Comparison of ENCODE assay signal across 8 cellular contexts in the genomic region with DNA sequence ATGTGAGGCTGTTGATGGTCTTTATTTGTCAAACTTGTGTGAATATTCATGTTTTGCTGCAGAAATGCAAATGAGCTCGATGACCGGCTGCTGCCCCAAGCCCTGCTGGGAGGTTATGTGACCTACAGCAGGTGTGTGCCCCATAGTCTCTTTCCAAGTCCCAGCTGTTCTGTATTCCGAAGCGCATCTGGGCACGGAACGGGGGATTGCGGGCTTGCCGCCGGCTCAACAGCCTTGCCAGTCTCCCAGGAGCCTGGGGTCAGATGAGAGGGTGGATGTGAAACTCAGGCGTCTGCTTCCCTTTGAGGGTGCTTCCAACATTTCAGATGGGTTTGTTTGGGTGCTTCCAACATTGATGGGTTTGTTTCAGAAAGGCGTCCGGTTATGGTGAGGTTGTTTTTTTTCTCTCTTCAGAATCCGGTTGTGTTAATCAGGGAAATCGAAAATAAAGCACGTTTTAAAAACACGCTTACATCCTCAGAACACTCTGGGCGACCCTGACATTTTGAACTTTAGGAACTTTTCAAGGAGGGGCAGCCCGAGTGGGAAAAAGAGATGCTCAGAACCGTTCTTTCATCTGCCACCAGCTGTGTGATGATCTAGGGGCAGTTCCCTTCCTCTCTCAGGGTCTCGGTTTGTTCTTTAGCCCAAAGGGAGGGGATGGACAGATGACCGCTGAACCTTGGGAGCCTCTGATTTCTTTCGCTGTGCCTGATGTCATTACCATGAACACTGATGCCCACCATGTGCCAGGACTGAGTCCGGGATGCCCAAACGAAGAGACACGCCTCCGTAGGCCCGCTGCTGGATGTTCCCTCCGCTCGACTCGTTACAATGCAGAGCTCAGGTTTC. TPM values are rescaled to one million over a fixed set of nuclear protein-coding genes. Genes with fewer than 3 reads are reported as not detected.
DNase-seq lines count a peak whose midpoint lies in the region; ATAC-seq and FAIRE-seq lines count a peak whose summit lies in the region.

No MANE protein-coding gene starts in this region.

- H3K27me3 Mint-ChIP-seq in activated naive CD8-positive, alpha-beta T cell treated with anti-CD3 and anti-CD28 coated beads, Interleukin-2, amount 50 U/mL, for 24 hours, result peaks cover 41% of the 10 kb centered on the region

- FAIRE-seq in small intestine (lab: Jason Lieb, UNC), result no peak

- H3K27ac Mint-ChIP-seq in activated naive CD8-positive, alpha-beta T cell treated with anti-CD3 and anti-CD28 coated beads, Interleukin-2, amount 50 U/mL, for 24 hours, result no peak overlapping the region

- WGBS in small intestine, 3 donors, result 4 to 6% (median 4%) methylated on average over 30 of the region's 30 CpGs

- H3K4me1 ChIP-seq in BLaER1 (peaks cover 59% of the 10 kb centered on the region), HUES48 (ENCODE audit: control insufficient read depth, insufficient read depth, low read length) (peaks cover 14% of the 10 kb centered on the region), mucosa of stomach (ENCODE audit: control insufficient read depth, insufficient read depth, low read length) (peaks cover 26% of the 10 kb centered on the region), small intestine (ENCODE audit: control insufficient read depth in 2 of 2, insufficient read depth in 1 of 2, low read depth in 1 of 2, low read length in 1 of 2) (peaks cover 0 to 3% of the 10 kb centered on the region in 2 donors)

- H3K4me2 ChIP-seq in BLaER1, result peak overlapping the region; percentile 71

- no peaks in the 10 kb centered on the region for H3K9me3 Mint-ChIP-seq in activated naive CD8-positive, alpha-beta T cell treated with anti-CD3 and anti-CD28 coated beads, Interleukin-2, amount 50 U/mL, for 24 hours

- H3K27me3 ChIP-seq in BLaER1 (peaks cover 92% of the 10 kb centered on the region), HUES48 (ENCODE audit: control insufficient read depth, insufficient read depth, low read length) (peaks cover 100% of the 10 kb centered on the region), mucosa of stomach (ENCODE audit: control insufficient read depth, insufficient read depth, low read length) (peaks cover 62% of the 10 kb centered on the region), small intestine (ENCODE audit: control insufficient read depth in 2 of 2, insufficient read depth in 2 of 2, low read length in 2 of 2) (peaks cover 8 to 23% of the 10 kb centered on the region in 2 donors)

- H3K4me3 ChIP-seq in BLaER1 (peak overlapping the region; percentile 55), HUES48 (ENCODE audit: low read depth, low read length) (peak overlapping the region; percentile 38; the same call in 1 of the 2 replicates), mucosa of stomach (ENCODE audit: low read length) (peak overlapping the region; percentile 31), small intestine (ENCODE audit: low read depth in 1 of 2, low read length in 2 of 2) (peak overlapping the region in 1 of 2 donors; percentile 49)

- H3K9me3 ChIP-seq in BLaER1 (no peaks in the 10 kb centered on the region), HUES48 (ENCODE audit: control insufficient read depth, insufficient read depth, low read length) (no peaks in the 10 kb centered on the region), mucosa of stomach (ENCODE audit: control insufficient read depth, low read length) (no peaks in the 10 kb centered on the region), small intestine (ENCODE audit: control insufficient read depth, low read depth) (no peaks in the 10 kb centered on the region)

- no peaks in the 10 kb centered on the region for H3K36me3 Mint-ChIP-seq in activated naive CD8-positive, alpha-beta T cell treated with anti-CD3 and anti-CD28 coated beads, Interleukin-2, amount 50 U/mL, for 24 hours (ENCODE audit: low read depth)

- H3K27ac ChIP-seq in BLaER1, result no peak overlapping the region
- no peak overlapping the region for H3K27ac ChIP-seq in HUES48 (ENCODE audit: low read depth, low read length)
- no peak overlapping the region for H3K27ac ChIP-seq in small intestine (ENCODE audit: low read depth in 1 of 2, low read length in 1 of 2)

- H4K20me1 ChIP-seq in BLaER1, result peaks cover 56% of the 10 kb centered on the region

- H3K9ac ChIP-seq in BLaER1 (no peak overlapping the region), HUES48 (ENCODE audit: low read depth, low read length) (no peak overlapping the region), mucosa of stomach (ENCODE audit: low read length) (no peak overlapping the region)

- no peak for DNase-seq in activated naive CD8-positive, alpha-beta T cell treated with anti-CD3 and anti-CD28 coated beads, Interleukin-2, amount 50 U/mL, for 24 hours
- no peak for DNase-seq in small intestine
- no peak for DNase-seq in NCI-H510A treated with DMSO at 0.1 percent for 48 hours (lab: John Stamatoyannopoulos, UW)
- no peak for DNase-seq in NCI-H2107 treated with DMSO at 0.1 percent for 48 hours (lab: John Stamatoyannopoulos, UW; ENCODE audit: unreplicated experiment)

- peaks cover 36% of the 10 kb centered on the region for H3K4me1 Mint-ChIP-seq in activated naive CD8-positive, alpha-beta T cell treated with anti-CD3 and anti-CD28 coated beads, Interleukin-2, amount 50 U/mL, for 24 hours

- H3K36me3 ChIP-seq in BLaER1 (no peaks in the 10 kb centered on the region), HUES48 (ENCODE audit: control insufficient read depth, insufficient read depth, low read length) (no peaks in the 10 kb centered on the region), mucosa of stomach (ENCODE audit: control insufficient read depth, insufficient read depth, low read length) (no peaks in the 10 kb centered on the region), small intestine (ENCODE audit: control insufficient read depth in 2 of 2, insufficient read depth in 2 of 2, low read length in 2 of 2) (no peaks in the 10 kb centered on the region)

- ATAC-seq in activated naive CD8-positive, alpha-beta T cell treated with anti-CD3 and anti-CD28 coated beads, Interleukin-2, amount 50 U/mL, for 24 hours, result no peak
- ATAC-seq in HG03354 (IDR thresholded peaks at IDR 0.05; ENCODE audit: poor library complexity, severe bottlenecking, unreplicated experiment), result no peak

- peak overlapping the region; percentile 69 for H3K4me3 Mint-ChIP-seq in activated naive CD8-positive, alpha-beta T cell treated with anti-CD3 and anti-CD28 coated beads, Interleukin-2, amount 50 U/mL, for 24 hours

RNA-seq across cellular contexts. Expression of a gene that starts 47.8 kb away (rescaled TPM):
- polyA plus RNA-seq in small intestine, result 10 to 100 TPM; 29.1 to 38.0 (median 29.7) TPM
